ENCODE assay signal across 8 cellular contexts in genomic region chr6:29976253-29976587, GRCh38. TPM values are rescaled to one million over a fixed set of nuclear protein-coding genes. Genes with fewer than 3 reads are reported as not detected.
DNase-seq lines count a peak whose midpoint lies in the region; ATAC-seq, FAIRE-seq and TF ChIP-seq lines count a peak whose summit lies in the region.

No MANE protein-coding gene starts in this region.

- no peak overlapping the region for H3K27ac ChIP-seq in keratinocyte (ENCODE audit: control insufficient read depth, insufficient read depth, low read length)
- peak overlapping the region; percentile 86 to 95 (median 93) for H3K27ac ChIP-seq in stomach

- peaks cover 72% of the 10 kb centered on the region for H3K27me3 Mint-ChIP-seq in T-helper 1 cell treated with Interleukin-12 subunit alpha and Interleukin-12 subunit beta and Interleukin-4 antibody, amounts not matched to agents 30 μg/mL and 1 μg/mL, for 36 hours (ENCODE audit: low read depth)
- H3K27me3 Mint-ChIP-seq in activated naive CD8-positive, alpha-beta T cell treated with anti-CD3 and anti-CD28 coated beads, Interleukin-2, amount 10 ng/mL, durations not matched to agents 7 days and 5 days = peaks cover 58% of the 10 kb centered on the region

- H3K9ac ChIP-seq in keratinocyte (ENCODE audit: control insufficient read depth, extremely low read depth, insufficient read depth, low read length) = peak overlapping the region; percentile 66

- no peaks in the 10 kb centered on the region for H3K9me3 ChIP-seq in keratinocyte (ENCODE audit: control insufficient read depth, low read depth, low read length)
- no peaks in the 10 kb centered on the region for H3K9me3 ChIP-seq in stomach

- H3K4me3 Mint-ChIP-seq in T-helper 1 cell treated with Interleukin-12 subunit alpha and Interleukin-12 subunit beta and Interleukin-4 antibody, amounts not matched to agents 30 μg/mL and 1 μg/mL, for 36 hours = peak overlapping the region; percentile 89
- peak overlapping the region; percentile 89 for H3K4me3 Mint-ChIP-seq in activated naive CD8-positive, alpha-beta T cell treated with anti-CD3 and anti-CD28 coated beads, Interleukin-2, amount 10 ng/mL, durations not matched to agents 7 days and 5 days

- TF ChIP-seq EP300 in stomach (IDR thresholded peaks at IDR 0.05) = no peak

- WGBS in stomach, 5 donors = 12 to 18% (median 13%) methylated on average over 8 of the region's 8 CpGs

- TF ChIP-seq POLR2A in stomach (IDR thresholded peaks at IDR 0.05) = no peak

- no peaks in the 10 kb centered on the region for H3K9me3 Mint-ChIP-seq in T-helper 1 cell treated with Interleukin-12 subunit alpha and Interleukin-12 subunit beta and Interleukin-4 antibody, amounts not matched to agents 30 μg/mL and 1 μg/mL, for 36 hours
- no peaks in the 10 kb centered on the region for H3K9me3 Mint-ChIP-seq in activated naive CD8-positive, alpha-beta T cell treated with anti-CD3 and anti-CD28 coated beads, Interleukin-2, amount 10 ng/mL, durations not matched to agents 7 days and 5 days

- DNase-seq in T-helper 1 cell = no peak
- DNase-seq in activated naive CD8-positive, alpha-beta T cell treated with anti-CD3 and anti-CD28 coated beads, Interleukin-2, amount 10 ng/mL, durations not matched to agents 7 days and 5 days = no peak
- no peak for DNase-seq in keratinocyte (ENCODE audit: low read depth, low spot score)
- DNase-seq in stomach = no peak
- no peak for DNase-seq in NCI-H82 (lab: John Stamatoyannopoulos, UW)

- H3K36me3 Mint-ChIP-seq in T-helper 1 cell treated with Interleukin-12 subunit alpha and Interleukin-12 subunit beta and Interleukin-4 antibody, amounts not matched to agents 30 μg/mL and 1 μg/mL, for 36 hours (ENCODE audit: low read depth) = peaks cover 19% of the 10 kb centered on the region
- no peaks in the 10 kb centered on the region for H3K36me3 Mint-ChIP-seq in activated naive CD8-positive, alpha-beta T cell treated with anti-CD3 and anti-CD28 coated beads, Interleukin-2, amount 10 ng/mL, durations not matched to agents 7 days and 5 days

- H3K4me3 ChIP-seq in keratinocyte (ENCODE audit: control insufficient read depth in 2 of 3, extremely low read depth in 1 of 3, insufficient read depth in 2 of 3, low read depth in 1 of 3, low read length in 3 of 3) = peak overlapping the region; percentile 48 to 69 (median 61)
- peak overlapping the region; percentile 47 to 53 (median 48) for H3K4me3 ChIP-seq in stomach

- peaks cover 39% of the 10 kb centered on the region for H3K4me1 Mint-ChIP-seq in T-helper 1 cell treated with Interleukin-12 subunit alpha and Interleukin-12 subunit beta and Interleukin-4 antibody, amounts not matched to agents 30 μg/mL and 1 μg/mL, for 36 hours (ENCODE audit: low read depth)
- H3K4me1 Mint-ChIP-seq in activated naive CD8-positive, alpha-beta T cell treated with anti-CD3 and anti-CD28 coated beads, Interleukin-2, amount 10 ng/mL, durations not matched to agents 7 days and 5 days = peaks cover 37% of the 10 kb centered on the region

- POLR2A ChIA-PET in activated naive CD8-positive, alpha-beta T cell treated with anti-CD3 and anti-CD28 coated beads, Interleukin-2, amount 10 ng/mL, durations not matched to agents 7 days and 5 days (lab: Charles Lee) = interaction anchor here (2.0 kb wide), 1 partner anchor 11 kb away, joined by 5 read pairs; no protein-coding TSS in a partner anchor

- no peak overlapping the region for H3K27ac Mint-ChIP-seq in T-helper 1 cell treated with Interleukin-12 subunit alpha and Interleukin-12 subunit beta and Interleukin-4 antibody, amounts not matched to agents 30 μg/mL and 1 μg/mL, for 36 hours
- no peak overlapping the region for H3K27ac Mint-ChIP-seq in activated naive CD8-positive, alpha-beta T cell treated with anti-CD3 and anti-CD28 coated beads, Interleukin-2, amount 10 ng/mL, durations not matched to agents 7 days and 5 days

- H3K27me3 ChIP-seq in keratinocyte (ENCODE audit: control insufficient read depth, extremely low read depth, insufficient read depth, low read length) (peaks cover 17% of the 10 kb centered on the region), stomach (peaks cover 0 to 17% (median 0%) of the 10 kb centered on the region in 3 donors)

- H3K9me1 ChIP-seq in keratinocyte (ENCODE audit: control insufficient read depth, extremely low read depth, insufficient read depth, low read length) = no peaks in the 10 kb centered on the region

- TF ChIP-seq CTCF in keratinocyte (optimal IDR thresholded peaks at IDR 0.05 in 1 of 3, IDR thresholded peaks at IDR 0.05 in 1 of 3, conservative IDR thresholded peaks at IDR 0.05 in 1 of 3; ENCODE audit: extremely low read depth in 1 of 3, insufficient read depth in 2 of 3, low read length in 3 of 3) (no peak), stomach (IDR thresholded peaks at IDR 0.05) (no peak)

- H3K4me2 ChIP-seq in keratinocyte (ENCODE audit: control insufficient read depth, extremely low read depth, insufficient read depth, low read depth, low read length) = peak overlapping the region; percentile 84

- H3K4me1 ChIP-seq in keratinocyte (ENCODE audit: control insufficient read depth, extremely low read depth, insufficient read depth, low read length) = peaks cover 3% of the 10 kb centered on the region
- peaks cover 0 to 37% (median 26%) of the 10 kb centered on the region in 4 donors for H3K4me1 ChIP-seq in stomach

- FAIRE-seq in keratinocyte (lab: Jason Lieb, UNC) = no peak

- dilution Hi-C loops in keratinocyte (cut with MboI; ENCODE audit: extremely low pct_ligation_motif_present, low sequenced_read_pairs) = no loop called here

- H3K36me3 ChIP-seq in keratinocyte (ENCODE audit: control insufficient read depth in 2 of 2, extremely low read depth in 1 of 2, insufficient read depth in 2 of 2, low read length in 2 of 2) = no peaks in the 10 kb centered on the region
- H3K36me3 ChIP-seq in stomach = no peaks in the 10 kb centered on the region

- H2AFZ ChIP-seq in keratinocyte (ENCODE audit: control insufficient read depth, low read length) = peak overlapping the region; percentile 20

- H3K79me2 ChIP-seq in keratinocyte (ENCODE audit: control insufficient read depth, insufficient read depth, low read length) = no peaks in the 10 kb centered on the region

- intact Hi-C loops in stomach (cut with DNase I; ENCODE audit: low total_unique reads) = no loop called here

- no peak for ATAC-seq in activated naive CD8-positive, alpha-beta T cell treated with anti-CD3 and anti-CD28 coated beads, Interleukin-2, amount 10 ng/mL, durations not matched to agents 7 days and 5 days (ENCODE audit: low read depth)
- ATAC-seq in HG03108 (IDR thresholded peaks at IDR 0.05; ENCODE audit: unreplicated experiment) (no peak), GM21360 (IDR thresholded peaks at IDR 0.05; ENCODE audit: unreplicated experiment) (no peak)

- H4K20me1 ChIP-seq in keratinocyte (ENCODE audit: control insufficient read depth, extremely low read depth, insufficient read depth, low read length) = no peaks in the 10 kb centered on the region

RNA-seq across cellular contexts. Expression of gene HLA-A, which starts 33.9 kb away (rescaled TPM):
- 1,000 to 10,000 TPM; 2,013 to 2,035 TPM for total RNA-seq in activated naive CD8-positive, alpha-beta T cell treated with anti-CD3 and anti-CD28 coated beads, Interleukin-2, amount 10 ng/mL, durations not matched to agents 7 days and 5 days
- 401 to 820 TPM (median 420 TPM) in 3 replicates for polyA plus RNA-seq in keratinocyte
- 445 TPM for polyA plus RNA-seq in keratinocyte (2011; ENCODE audit: low read depth)
- 280 and 402 TPM in 2 replicates for polyA plus RNA-seq in keratinocyte (2011; cell fraction: cytosol; rRNA removed)
- 1,068 and 1,118 TPM in 2 replicates for polyA plus RNA-seq in keratinocyte (2011; cell fraction: nucleus; rRNA removed)
- 503 and 636 TPM in 2 replicates for polyA plus RNA-seq in keratinocyte (2012; ENCODE audit: low replicate concordance)
- polyA minus RNA-seq in keratinocyte = 256 to 498 TPM (median 366 TPM) in 3 replicates
- 705 TPM for polyA minus RNA-seq in keratinocyte (2011; cell fraction: cytosol; rRNA and poly(A)+ RNA removed)
- polyA minus RNA-seq in keratinocyte (2011; cell fraction: nucleus; rRNA and poly(A)+ RNA removed) = 541 and 602 TPM in 2 replicates
- total RNA-seq in stomach = 100 to 1,000 TPM; 290 to 910 (median 313) TPM
- polyA plus RNA-seq in stomach = 100 to 1,000 TPM; 142 to 628 (median 276) TPM
